Comparison of ENCODE assay signal across 8 cellular contexts in the genomic region with DNA sequence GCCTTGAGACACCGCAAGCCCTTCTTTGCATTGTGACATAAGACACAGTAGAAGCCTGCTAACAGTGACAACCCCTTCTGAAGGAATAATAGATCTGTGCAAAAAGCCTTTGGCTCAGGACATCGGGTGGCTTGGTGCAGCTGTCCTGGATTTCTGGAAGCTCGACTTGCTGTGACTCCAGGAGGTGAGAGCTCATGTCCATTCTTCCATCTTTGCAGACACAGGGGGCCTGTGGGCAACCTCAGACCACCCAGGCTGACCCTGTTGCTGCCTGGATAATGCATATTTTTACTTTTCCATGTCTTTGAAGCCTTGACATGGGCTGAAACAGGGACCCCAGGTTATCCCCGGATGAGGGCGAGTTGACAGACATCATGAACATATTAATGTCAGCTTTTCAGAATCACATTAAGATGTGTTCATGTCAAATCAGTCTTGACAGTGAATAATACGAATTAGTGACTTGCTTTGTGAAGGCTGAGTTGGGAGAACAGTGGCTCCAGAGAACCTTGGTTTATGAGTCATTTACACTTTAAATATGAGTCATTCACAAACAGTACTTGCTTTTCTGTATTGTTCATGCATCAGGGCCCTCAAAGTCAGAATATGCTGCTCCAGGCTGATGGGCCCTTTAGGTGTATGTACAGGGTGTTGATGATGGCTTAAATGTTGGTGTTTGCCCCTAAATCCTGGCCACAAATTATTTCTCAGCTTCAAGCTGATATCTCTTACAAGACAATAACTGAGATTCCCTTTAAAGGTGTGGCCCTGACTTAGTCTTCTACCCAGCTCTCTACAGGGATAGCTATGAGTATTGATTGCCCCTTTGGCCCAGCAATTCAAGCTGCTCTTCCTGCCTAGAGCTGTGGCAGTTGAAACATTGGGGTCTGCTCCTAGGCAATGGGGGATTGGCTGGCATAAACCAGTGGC.
DNase-seq lines count a peak whose midpoint lies in the region; ATAC-seq and TF ChIP-seq lines count a peak whose summit lies in the region.

No MANE protein-coding gene starts in this region.

- TF ChIP-seq POLR2A in NB4 (IDR thresholded peaks at IDR 0.05; ENCODE audit: extremely low read depth, insufficient read length), result no peak

- DNase-seq in ELR (ENCODE audit: low read depth) (peak; percentile 73), NB4 (ENCODE audit: low read depth) (peak; percentile 9), iris pigment epithelial cell (ENCODE audit: low read depth) (peak; percentile 73), GF-D8 (lab: John Stamatoyannopoulos, UW) (no peak), middle frontal gyrus (ENCODE audit: extremely low spot score, low spot score) (no peak), NCI-H82 treated with DMSO at 0.1 percent for 48 hours (lab: John Stamatoyannopoulos, UW; ENCODE audit: unreplicated experiment) (no peak), OCI-M2 (lab: John Stamatoyannopoulos, UW; ENCODE audit: unreplicated experiment) (no peak)

- H3K4me3 ChIP-seq in NB4 (ENCODE audit: low read depth, low read length), result no peak overlapping the region

- ATAC-seq in GM21717 (IDR thresholded peaks at IDR 0.05; ENCODE audit: unreplicated experiment), result peak; percentile 89

- TF ChIP-seq CTCF in NB4 (IDR thresholded peaks at IDR 0.05; ENCODE audit: low read depth, low read length), result no peak

Comparison
In these comparisons a context has a peak if more than half of its experiments do, and no peak if none do; other contexts are left out.
1. DNase-seq: peak in ELR (single experiment), NB4 (single experiment) and iris pigment epithelial cell (single experiment); none in GF-D8 (single experiment), middle frontal gyrus (single experiment), NCI-H82 treated with DMSO at 0.1 percent for 48 hours (single experiment) and OCI-M2 (single experiment).